ENCODE assay signal across 20 cellular contexts in genomic region chr14:71137536-71138235, GRCh38.
DNase-seq lines count a peak whose midpoint lies in the region; ATAC-seq, FAIRE-seq and TF ChIP-seq lines count a peak whose summit lies in the region.
"Had no signal": no experiment of that assay in that cellular context is flagged by ENCODE, and none has a peak within 500 bp of the region (broad histone marks: within the 10 kb centered on the region; RNA-seq: fewer than 3 reads in every experiment).

No MANE protein-coding gene starts in this region.

- no peak overlapping the region for H3K9ac ChIP-seq in HepG2 (ENCODE audit: insufficient read depth, low read depth, low read length)

- TF ChIP-seq POLR2A in vagina (IDR thresholded peaks at IDR 0.05), result no peak
- TF ChIP-seq POLR2A in H54 (IDR thresholded peaks at IDR 0.05; ENCODE audit: low read depth, low read length), result no peak
- no peak for TF ChIP-seq POLR2A in HepG2 (IDR thresholded peaks at IDR 0.05; ENCODE audit: insufficient read depth in 1 of 2, low read depth in 2 of 2, low read length in 2 of 2)
- TF ChIP-seq POLR2A in gastroesophageal sphincter (IDR thresholded peaks at IDR 0.05), result no peak

- no peaks in the 10 kb centered on the region for H3K79me2 ChIP-seq in HepG2 (ENCODE audit: insufficient read depth, low read length)

- ATAC-seq in stimulated activated naive CD8-positive, alpha-beta T cell treated with anti-CD3 and anti-CD28 coated beads, Interleukin-15, amount 100 ng/mL, for 72 hours, result no peak
- ATAC-seq in HepG2, result no peak
- no peak for ATAC-seq in gastroesophageal sphincter
- ATAC-seq: GM12878 had no signal

- H3K27me3 Mint-ChIP-seq in stimulated activated naive CD8-positive, alpha-beta T cell treated with anti-CD3 and anti-CD28 coated beads, Interleukin-15, Interleukin-2, amounts not matched to agents 100 ng/mL and 50 ng/mL, for 24 hours, result no peaks in the 10 kb centered on the region
- H3K27me3 Mint-ChIP-seq in stimulated activated naive CD8-positive, alpha-beta T cell treated with anti-CD3 and anti-CD28 coated beads, Interleukin-15, amount 100 ng/mL, for 72 hours, result peaks cover 15% of the 10 kb centered on the region
- no peaks in the 10 kb centered on the region for H3K27me3 Mint-ChIP-seq in osteocyte (ENCODE audit: unreplicated experiment)
- H3K27me3 Mint-ChIP-seq: CD4-positive, CD25-positive, alpha-beta regulatory T cell had no signal

- no TSS peak for BruUV-seq in HepG2 (replicated peaks; lab: Mats Ljungman, UMichigan)

- H3K9me3 ChIP-seq in vagina (no peaks in the 10 kb centered on the region), HepG2 (ENCODE audit: low read length) (no peaks in the 10 kb centered on the region), gastroesophageal sphincter (no peaks in the 10 kb centered on the region)
- H3K9me3 ChIP-seq: BE2C had no signal

- H4K20me1 ChIP-seq in HepG2 (ENCODE audit: insufficient read depth, low read length), result no peaks in the 10 kb centered on the region

- DNase-seq in stimulated activated naive CD8-positive, alpha-beta T cell treated with anti-CD3 and anti-CD28 coated beads, Interleukin-15, amount 100 ng/mL, for 72 hours, result no peak
- DNase-seq in coronary artery (ENCODE audit: low spot score) (peak; percentile 59), osteocyte (ENCODE audit: extremely low spot score, unreplicated experiment) (peak; percentile 68), vagina (ENCODE audit: extremely low spot score in 2 of 2) (peak; percentile 69 to 79), H54 (ENCODE audit: insufficient read length, low spot score) (no peak), HepG2 (ENCODE audit: low spot score) (no peak)
- DNase-seq: BE2C; C1 segment of cervical spinal cord; CD4-positive, CD25-positive, alpha-beta regulatory T cell; CD8-positive, alpha-beta memory T cell; COR-L47; DMS 273 treated with DMSO at 0.1 percent for 48 hours; DMS53; DND-41; EL; HCEC 1CT had no signal

- intact Hi-C loops in vagina (cut with DNase I), result loop anchor here (5.0 kb wide), 1 partner anchor 615 kb away; no protein-coding TSS in a partner anchor
- intact Hi-C loops in HepG2 (cut with micrococcal nuclease; ENCODE audit: unreplicated experiment), result loop anchor here (2.0 to 10.0 kb wide), 2 partner anchors 265 to 717 kb away; no protein-coding TSS in a partner anchor

- in situ Hi-C loops in HepG2 (cut with HindIII; ENCODE audit: extremely low pct_ligation_motif_present, low pct_unique_long_range_greater_than_20kb), result loop anchor here (5.0 to 10.0 kb wide), 2 partner anchors 267 to 615 kb away; no protein-coding TSS in a partner anchor

- no peak overlapping the region for H2AFZ ChIP-seq in HepG2 (ENCODE audit: low read length)

- no peak overlapping the region for H3K4me3 Mint-ChIP-seq in stimulated activated naive CD8-positive, alpha-beta T cell treated with anti-CD3 and anti-CD28 coated beads, Interleukin-15, Interleukin-2, amounts not matched to agents 100 ng/mL and 50 ng/mL, for 24 hours
- no peak overlapping the region for H3K4me3 Mint-ChIP-seq in stimulated activated naive CD8-positive, alpha-beta T cell treated with anti-CD3 and anti-CD28 coated beads, Interleukin-15, amount 100 ng/mL, for 72 hours
- no peak overlapping the region for H3K4me3 Mint-ChIP-seq in osteocyte (ENCODE audit: unreplicated experiment)
- H3K4me3 Mint-ChIP-seq: CD4-positive, CD25-positive, alpha-beta regulatory T cell; CD8-positive, alpha-beta memory T cell had no signal

- H3K36me3 ChIP-seq in vagina (no peaks in the 10 kb centered on the region), HepG2 (replicated peaks in 1 of 2; ENCODE audit: control insufficient read depth in 1 of 2, insufficient read depth in 2 of 2, low read length in 2 of 2) (no peaks in the 10 kb centered on the region), gastroesophageal sphincter (no peaks in the 10 kb centered on the region)
- H3K36me3 ChIP-seq: BE2C had no signal

- CTCF ChIA-PET in HepG2 (lab: Yijun Ruan, JAX; ENCODE audit: low intra/inter-chr PET ratio, low total read pairs), result interaction anchor here (1.9 kb wide), 1 partner anchor 615 kb away, joined by 24 read pairs; no protein-coding TSS in a partner anchor

- H3K27me3 ChIP-seq in vagina, result no peaks in the 10 kb centered on the region
- no peaks in the 10 kb centered on the region for H3K27me3 ChIP-seq in HepG2 (ENCODE audit: control insufficient read depth in 1 of 2, insufficient read depth in 2 of 2, low read length in 2 of 2)
- H3K27me3 ChIP-seq in gastroesophageal sphincter, result no peaks in the 10 kb centered on the region
- H3K27me3 ChIP-seq: BE2C had no signal

- H3K27ac ChIP-seq in coronary artery (no peak overlapping the region), vagina (no peak overlapping the region), HepG2 (ENCODE audit: extremely low read length, insufficient read depth, low read length) (no peak overlapping the region), gastroesophageal sphincter (no peak overlapping the region)

- no peaks in the 10 kb centered on the region for H3K9me3 Mint-ChIP-seq in stimulated activated naive CD8-positive, alpha-beta T cell treated with anti-CD3 and anti-CD28 coated beads, Interleukin-15, Interleukin-2, amounts not matched to agents 100 ng/mL and 50 ng/mL, for 24 hours
- no peaks in the 10 kb centered on the region for H3K9me3 Mint-ChIP-seq in stimulated activated naive CD8-positive, alpha-beta T cell treated with anti-CD3 and anti-CD28 coated beads, Interleukin-15, amount 100 ng/mL, for 72 hours
- peaks cover 14% of the 10 kb centered on the region for H3K9me3 Mint-ChIP-seq in osteocyte (ENCODE audit: unreplicated experiment)
- H3K9me3 Mint-ChIP-seq: CD4-positive, CD25-positive, alpha-beta regulatory T cell; CD8-positive, alpha-beta memory T cell had no signal

- WGBS in HepG2 (ENCODE audit: low lambda C conversion rate), result 22% methylated on average over 3 of the region's 3 CpGs
- 80% methylated on average over 1 of the region's 3 CpGs; no CpG with 5 or more reads in 1 of the 2 donors for WGBS in gastroesophageal sphincter (ENCODE audit: low coverage in 1 of 2), 2 donors

- no peak overlapping the region for H3K4me2 ChIP-seq in HepG2 (ENCODE audit: low read depth, low read length)

- H3K4me1 ChIP-seq in vagina (no peaks in the 10 kb centered on the region), HepG2 (ENCODE audit: insufficient read depth, low read length) (peaks cover 35% of the 10 kb centered on the region), gastroesophageal sphincter (peaks cover 0 to 6% (median 0%) of the 10 kb centered on the region in 3 donors)

- H3K36me3 Mint-ChIP-seq in stimulated activated naive CD8-positive, alpha-beta T cell treated with anti-CD3 and anti-CD28 coated beads, Interleukin-15, Interleukin-2, amounts not matched to agents 100 ng/mL and 50 ng/mL, for 24 hours (ENCODE audit: low read depth), result no peaks in the 10 kb centered on the region
- no peaks in the 10 kb centered on the region for H3K36me3 Mint-ChIP-seq in osteocyte (ENCODE audit: unreplicated experiment)
- H3K36me3 Mint-ChIP-seq: CD4-positive, CD25-positive, alpha-beta regulatory T cell; CD8-positive, alpha-beta memory T cell had no signal

- no peak for FAIRE-seq in H54 (lab: Jason Lieb, UNC)
- no peak for FAIRE-seq in HepG2 (lab: Jason Lieb, UNC)
- FAIRE-seq: GM12878, H1 had no signal

- POLR2A ChIA-PET in HepG2 (lab: Yijun Ruan, JAX), result no interaction called here

- no peak for TF ChIP-seq RAD21 in HepG2 (CRISPR knock-in tag; IDR thresholded peaks at IDR 0.05)

- peaks cover 24% of the 10 kb centered on the region for H3K4me1 Mint-ChIP-seq in stimulated activated naive CD8-positive, alpha-beta T cell treated with anti-CD3 and anti-CD28 coated beads, Interleukin-15, Interleukin-2, amounts not matched to agents 100 ng/mL and 50 ng/mL, for 24 hours (ENCODE audit: low read depth)
- H3K4me1 Mint-ChIP-seq in stimulated activated naive CD8-positive, alpha-beta T cell treated with anti-CD3 and anti-CD28 coated beads, Interleukin-15, amount 100 ng/mL, for 72 hours, result peaks cover 17% of the 10 kb centered on the region
- no peaks in the 10 kb centered on the region for H3K4me1 Mint-ChIP-seq in osteocyte (ENCODE audit: unreplicated experiment)

- TF ChIP-seq CTCF in coronary artery (IDR thresholded peaks at IDR 0.05) (no peak), osteocyte (IDR thresholded peaks at IDR 0.05) (no peak), vagina (IDR thresholded peaks at IDR 0.05) (no peak), HepG2 (CRISPR knock-in tag; IDR thresholded peaks at IDR 0.05) (no peak), gastroesophageal sphincter (IDR thresholded peaks at IDR 0.05) (no peak)

- no peak overlapping the region for H3K4me3 ChIP-seq in coronary artery
- H3K4me3 ChIP-seq in vagina, result no peak overlapping the region
- H3K4me3 ChIP-seq in HepG2 (replicated peaks in 1 of 3; ENCODE audit: insufficient read depth in 1 of 3, low read depth in 2 of 3, low read length in 3 of 3), result no peak overlapping the region
- H3K4me3 ChIP-seq in gastroesophageal sphincter, result no peak overlapping the region
- H3K4me3 ChIP-seq: GM12878 had no signal

- TF ChIP-seq EP300 in HepG2 (IDR thresholded peaks at IDR 0.05; ENCODE audit: low read depth in 2 of 2, low read length in 2 of 2) (no peak), HepG2 (CRISPR knock-in tag; IDR thresholded peaks at IDR 0.05; ENCODE audit: borderline replicate concordance) (no peak), gastroesophageal sphincter (IDR thresholded peaks at IDR 0.05) (no peak)

- H3K27ac Mint-ChIP-seq in stimulated activated naive CD8-positive, alpha-beta T cell treated with anti-CD3 and anti-CD28 coated beads, Interleukin-15, Interleukin-2, amounts not matched to agents 100 ng/mL and 50 ng/mL, for 24 hours, result peak overlapping the region; percentile 42
- peak overlapping the region in 1 of 2 donors; percentile 86 for H3K27ac Mint-ChIP-seq in stimulated activated naive CD8-positive, alpha-beta T cell treated with anti-CD3 and anti-CD28 coated beads, Interleukin-15, amount 100 ng/mL, for 72 hours
- H3K27ac Mint-ChIP-seq in osteocyte (ENCODE audit: unreplicated experiment), result no peak overlapping the region

TF ChIP-seq in HepG2, 621 proteins besides CTCF, POLR2A, EP300 and RAD21:
- TF ChIP-seq ZNF205 (CRISPR knock-in tag; IDR thresholded peaks at IDR 0.05) (no peak), ZNF781 (CRISPR knock-in tag; IDR thresholded peaks at IDR 0.05; ENCODE audit: borderline replicate concordance, not compliant biosample characterization) (no peak), ZNF792 (CRISPR knock-in tag; IDR thresholded peaks at IDR 0.05) (no peak), GATA4 (IDR thresholded peaks at IDR 0.05; ENCODE audit: borderline replicate concordance, low read depth) (no peak), TCF7 (IDR thresholded peaks at IDR 0.05; ENCODE audit: low read depth) (no peak), ZNF589 (CRISPR knock-in tag; conservative IDR thresholded peaks at IDR 0.05) (no peak), BORCS8-MEF2B (CRISPR knock-in tag; IDR thresholded peaks at IDR 0.05) (no peak), ZSCAN22 (CRISPR knock-in tag; IDR thresholded peaks at IDR 0.05) (no peak), NR2F1 (CRISPR knock-in tag; IDR thresholded peaks at IDR 0.05) (no peak), ZNF616 (CRISPR knock-in tag; IDR thresholded peaks at IDR 0.05; ENCODE audit: low read depth) (no peak)

Comparison
In these comparisons a context has a peak if more than half of its experiments do, and no peak if none do; other contexts are left out.
1. DNase-seq: peak in coronary artery (single experiment), osteocyte (single experiment) and vagina (2 of 2); none in stimulated activated naive CD8-positive, alpha-beta T cell treated with anti-CD3 and anti-CD28 coated beads, Interleukin-15, amount 100 ng/mL, for 72 hours (0 of 2), H54 (single experiment) and HepG2 (single experiment).